3 cellular contexts compared by ENCODE assay signal in the genomic region with DNA sequence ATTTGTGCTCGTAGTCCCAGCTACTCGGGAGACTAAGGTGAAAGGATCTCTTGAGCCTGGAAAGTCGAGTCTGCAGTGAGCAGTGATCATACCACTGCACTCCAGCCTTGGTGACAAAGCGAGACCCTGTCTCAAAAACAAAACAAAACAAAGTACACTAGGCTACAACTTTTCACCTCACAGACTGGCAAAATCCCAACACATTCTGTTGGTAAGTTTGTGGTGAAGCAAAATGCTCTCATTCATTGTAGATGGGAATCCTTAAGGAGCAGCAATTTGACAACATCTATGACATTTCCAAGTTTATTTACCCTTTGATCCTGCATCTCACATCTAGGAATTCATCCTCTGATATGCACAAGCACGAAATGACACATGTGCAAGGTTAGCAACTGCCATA.
TF ChIP-seq lines count a peak whose summit lies in the region.

No MANE protein-coding gene starts in this region.

TF ChIP-seq in A549, 52 proteins besides CTCF, POLR2A, EP300 and RAD21:
- TF ChIP-seq JUN (IDR thresholded peaks at IDR 0.05) (no peak), CEBPB (IDR thresholded peaks at IDR 0.05) (no peak), FOSB (CRISPR knock-in tag; IDR thresholded peaks at IDR 0.05) (no peak), HOXA7 (CRISPR knock-in tag; IDR thresholded peaks at IDR 0.05) (no peak)
- TF ChIP-seq, protein P1, sequence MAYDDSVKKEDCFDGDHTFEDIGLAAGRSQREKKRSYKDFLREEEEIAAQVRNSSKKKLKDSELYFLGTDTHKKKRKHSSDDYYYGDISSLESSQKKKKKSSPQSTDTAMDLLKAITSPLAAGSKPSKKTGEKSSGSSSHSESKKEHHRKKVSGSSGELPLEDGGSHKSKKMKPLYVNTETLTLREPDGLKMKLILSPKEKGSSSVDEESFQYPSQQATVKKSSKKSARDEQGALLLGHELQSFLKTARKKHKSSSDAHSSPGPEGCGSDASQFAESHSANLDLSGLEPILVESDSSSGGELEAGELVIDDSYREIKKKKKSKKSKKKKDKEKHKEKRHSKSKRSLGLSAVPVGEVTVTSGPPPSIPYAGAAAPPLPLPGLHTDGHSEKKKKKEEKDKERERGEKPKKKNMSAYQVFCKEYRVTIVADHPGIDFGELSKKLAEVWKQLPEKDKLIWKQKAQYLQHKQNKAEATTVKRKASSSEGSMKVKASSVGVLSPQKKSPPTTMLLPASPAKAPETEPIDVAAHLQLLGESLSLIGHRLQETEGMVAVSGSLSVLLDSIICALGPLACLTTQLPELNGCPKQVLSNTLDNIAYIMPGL (CRISPR knock-in tag; IDR thresholded peaks at IDR 0.05; ENCODE audit: borderline replicate concordance), result no peak

TF ChIP-seq in GM23338, 12 proteins besides CTCF, POLR2A, EP300 and RAD21 (continues in another document):
- TF ChIP-seq NANOG (IDR thresholded peaks at IDR 0.05; ENCODE audit: borderline replicate concordance) (no peak), EZH2 (IDR thresholded peaks at IDR 0.05; ENCODE audit: low read depth, unreplicated experiment) (no peak), CREB1 (CRISPR knock-in tag; IDR thresholded peaks at IDR 0.05; ENCODE audit: low read depth) (no peak), STAT1 (IDR thresholded peaks at IDR 0.05; ENCODE audit: unreplicated experiment) (no peak), JUNB (IDR thresholded peaks at IDR 0.05; ENCODE audit: unreplicated experiment) (no peak), ZNF331 (CRISPR knock-in tag; IDR thresholded peaks at IDR 0.05; ENCODE audit: low read depth) (no peak), ETS1 (IDR thresholded peaks at IDR 0.05) (no peak)
- TF ChIP-seq, protein P2, sequence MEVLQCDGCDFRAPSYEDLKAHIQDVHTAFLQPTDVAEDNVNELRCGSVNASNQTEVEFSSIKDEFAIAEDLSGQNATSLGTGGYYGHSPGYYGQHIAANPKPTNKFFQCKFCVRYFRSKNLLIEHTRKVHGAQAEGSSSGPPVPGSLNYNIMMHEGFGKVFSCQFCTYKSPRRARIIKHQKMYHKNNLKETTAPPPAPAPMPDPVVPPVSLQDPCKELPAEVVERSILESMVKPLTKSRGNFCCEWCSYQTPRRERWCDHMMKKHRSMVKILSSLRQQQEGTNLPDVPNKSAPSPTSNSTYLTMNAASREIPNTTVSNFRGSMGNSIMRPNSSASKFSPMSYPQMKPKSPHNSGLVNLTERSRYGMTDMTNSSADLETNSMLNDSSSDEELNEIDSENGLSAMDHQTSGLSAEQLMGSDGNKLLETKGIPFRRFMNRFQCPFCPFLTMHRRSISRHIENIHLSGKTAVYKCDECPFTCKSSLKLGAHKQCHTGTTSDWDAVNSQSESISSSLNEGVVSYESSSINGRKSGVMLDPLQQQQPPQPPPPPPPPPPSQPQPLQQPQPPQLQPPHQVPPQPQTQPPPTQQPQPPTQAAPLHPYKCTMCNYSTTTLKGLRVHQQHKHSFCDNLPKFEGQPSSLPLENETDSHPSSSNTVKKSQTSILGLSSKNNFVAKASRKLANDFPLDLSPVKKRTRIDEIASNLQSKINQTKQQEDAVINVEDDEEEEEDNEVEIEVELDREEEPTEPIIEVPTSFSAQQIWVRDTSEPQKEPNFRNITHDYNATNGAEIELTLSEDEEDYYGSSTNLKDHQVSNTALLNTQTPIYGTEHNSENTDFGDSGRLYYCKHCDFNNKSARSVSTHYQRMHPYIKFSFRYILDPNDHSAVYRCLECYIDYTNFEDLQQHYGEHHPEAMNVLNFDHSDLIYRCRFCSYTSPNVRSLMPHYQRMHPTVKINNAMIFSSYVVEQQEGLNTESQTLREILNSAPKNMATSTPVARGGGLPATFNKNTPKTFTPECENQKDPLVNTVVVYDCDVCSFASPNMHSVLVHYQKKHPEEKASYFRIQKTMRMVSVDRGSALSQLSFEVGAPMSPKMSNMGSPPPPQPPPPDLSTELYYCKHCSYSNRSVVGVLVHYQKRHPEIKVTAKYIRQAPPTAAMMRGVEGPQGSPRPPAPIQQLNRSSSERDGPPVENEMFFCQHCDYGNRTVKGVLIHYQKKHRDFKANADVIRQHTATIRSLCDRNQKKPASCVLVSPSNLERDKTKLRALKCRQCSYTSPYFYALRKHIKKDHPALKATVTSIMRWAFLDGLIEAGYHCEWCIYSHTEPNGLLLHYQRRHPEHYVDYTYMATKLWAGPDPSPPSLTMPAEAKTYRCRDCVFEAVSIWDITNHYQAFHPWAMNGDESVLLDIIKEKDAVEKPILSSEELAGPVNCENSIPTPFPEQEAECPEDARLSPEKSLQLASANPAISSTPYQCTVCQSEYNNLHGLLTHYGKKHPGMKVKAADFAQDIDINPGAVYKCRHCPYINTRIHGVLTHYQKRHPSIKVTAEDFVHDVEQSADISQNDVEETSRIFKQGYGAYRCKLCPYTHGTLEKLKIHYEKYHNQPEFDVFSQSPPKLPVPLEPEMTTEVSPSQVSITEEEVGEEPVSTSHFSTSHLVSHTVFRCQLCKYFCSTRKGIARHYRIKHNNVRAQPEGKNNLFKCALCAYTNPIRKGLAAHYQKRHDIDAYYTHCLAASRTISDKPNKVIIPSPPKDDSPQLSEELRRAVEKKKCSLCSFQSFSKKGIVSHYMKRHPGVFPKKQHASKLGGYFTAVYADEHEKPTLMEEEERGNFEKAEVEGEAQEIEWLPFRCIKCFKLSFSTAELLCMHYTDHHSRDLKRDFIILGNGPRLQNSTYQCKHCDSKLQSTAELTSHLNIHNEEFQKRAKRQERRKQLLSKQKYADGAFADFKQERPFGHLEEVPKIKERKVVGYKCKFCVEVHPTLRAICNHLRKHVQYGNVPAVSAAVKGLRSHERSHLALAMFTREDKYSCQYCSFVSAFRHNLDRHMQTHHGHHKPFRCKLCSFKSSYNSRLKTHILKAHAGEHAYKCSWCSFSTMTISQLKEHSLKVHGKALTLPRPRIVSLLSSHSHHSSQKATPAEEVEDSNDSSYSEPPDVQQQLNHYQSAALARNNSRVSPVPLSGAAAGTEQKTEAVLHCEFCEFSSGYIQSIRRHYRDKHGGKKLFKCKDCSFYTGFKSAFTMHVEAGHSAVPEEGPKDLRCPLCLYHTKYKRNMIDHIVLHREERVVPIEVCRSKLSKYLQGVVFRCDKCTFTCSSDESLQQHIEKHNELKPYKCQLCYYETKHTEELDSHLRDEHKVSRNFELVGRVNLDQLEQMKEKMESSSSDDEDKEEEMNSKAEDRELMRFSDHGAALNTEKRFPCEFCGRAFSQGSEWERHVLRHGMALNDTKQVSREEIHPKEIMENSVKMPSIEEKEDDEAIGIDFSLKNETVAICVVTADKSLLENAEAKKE (CRISPR knock-in tag; IDR thresholded peaks at IDR 0.05), result no peak

TF ChIP-seq in K562, 482 proteins besides CTCF, POLR2A, EP300 and RAD21:
- TF ChIP-seq TEAD2 (tag; IDR thresholded peaks at IDR 0.05), result no peak
- peak; percentile 30; the same call in 1 of the 2 replicates for TF ChIP-seq LEF1 (IDR thresholded peaks at IDR 0.05)
TF ChIP-seq in K562: peak in this region for 1.
